In the genomic region with DNA sequence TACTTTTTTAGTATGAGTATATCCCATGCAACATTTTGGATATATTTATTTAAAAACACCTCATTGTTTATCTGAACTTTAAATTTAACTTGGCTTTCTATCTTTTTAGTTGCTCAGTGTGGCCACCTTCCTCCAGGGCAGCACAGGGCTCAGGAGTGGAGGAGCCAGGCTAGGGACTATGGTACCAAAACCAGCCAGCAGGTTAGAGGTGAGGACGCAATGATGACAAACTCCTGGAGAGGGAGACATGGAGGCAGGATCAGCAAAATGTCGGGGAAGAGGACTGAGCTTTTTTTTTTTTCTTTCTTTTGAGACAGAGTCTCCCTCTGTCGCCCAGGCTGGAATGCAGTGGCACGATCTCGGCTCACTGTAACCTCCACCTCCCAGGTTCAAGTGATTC, we compare ENCODE assay signal across 10 cellular contexts. TPM values are rescaled to one million over a fixed set of nuclear protein-coding genes. Genes with fewer than 3 reads are reported as not detected.
A peak's percentile ranks its signal among the peaks of the same experiment; 100 is the strongest.
DNase-seq lines count a peak whose midpoint lies in the region; ATAC-seq and TF ChIP-seq lines count a peak whose summit lies in the region.
"Had no signal": no experiment of that assay in that cellular context is flagged by ENCODE, and none has a peak within 500 bp of the region (broad histone marks: within the 10 kb centered on the region; RNA-seq: fewer than 3 reads in every experiment).

No MANE protein-coding gene starts in this region.

- H3K27ac ChIP-seq in endodermal cell (ENCODE audit: low read depth, low read length): no peak overlapping the region
- H3K27ac ChIP-seq: dorsolateral prefrontal cortex had no signal

- H3K9ac ChIP-seq in endodermal cell (ENCODE audit: extremely low read depth, low read length, poor library complexity, severe bottlenecking): no peak overlapping the region

- H3K27me3 ChIP-seq in endodermal cell (ENCODE audit: control insufficient read depth, insufficient read depth, low read length, poor library complexity, severe bottlenecking): no peaks in the 10 kb centered on the region
- H3K27me3 ChIP-seq: dorsolateral prefrontal cortex had no signal

- no peak overlapping the region for H3K4me3 ChIP-seq in endodermal cell (ENCODE audit: low read length)
- H3K4me3 ChIP-seq: dorsolateral prefrontal cortex had no signal

- no peaks in the 10 kb centered on the region for H3K36me3 ChIP-seq in endodermal cell (ENCODE audit: control insufficient read depth, insufficient read depth, low read length)

- CTCF ChIA-PET in activated naive CD4-positive, alpha-beta T cell treated with anti-CD3 and anti-CD28 coated beads, Interleukin-2, amount 10 ng/mL, durations not matched to agents 7 days and 5 days (lab: Charles Lee): interaction anchor here (0.6 to 2.0 kb wide), 2 partner anchors 35 to 90 kb away, joined by 3 to 7 read pairs; no protein-coding TSS in a partner anchor

- H3K27ac Mint-ChIP-seq in activated naive CD4-positive, alpha-beta T cell treated with anti-CD3 and anti-CD28 coated beads, Interleukin-2, amount 10 ng/mL, durations not matched to agents 7 days and 5 days: no peak overlapping the region
- H3K27ac Mint-ChIP-seq in endodermal cell: peak overlapping the region; percentile 52
- H3K27ac Mint-ChIP-seq in stimulated activated naive CD8-positive, alpha-beta T cell treated with anti-CD3 and anti-CD28 coated beads, Interleukin-15, amount 100 ng/mL, for 72 hours: no peak overlapping the region
- H3K27ac Mint-ChIP-seq: T-helper 1 cell treated with Interleukin-12 subunit alpha and Interleukin-12 subunit beta and Interleukin-4 antibody, amounts not matched to agents 30 μg/mL and 1 μg/mL, for 36 hours had no signal

- H3K9me3 Mint-ChIP-seq in activated naive CD4-positive, alpha-beta T cell treated with anti-CD3 and anti-CD28 coated beads, Interleukin-2, amount 10 ng/mL, durations not matched to agents 7 days and 5 days: no peaks in the 10 kb centered on the region
- H3K9me3 Mint-ChIP-seq in endodermal cell: peaks cover 5% of the 10 kb centered on the region
- H3K9me3 Mint-ChIP-seq in stimulated activated naive CD8-positive, alpha-beta T cell treated with anti-CD3 and anti-CD28 coated beads, Interleukin-15, amount 100 ng/mL, for 72 hours: no peaks in the 10 kb centered on the region
- H3K9me3 Mint-ChIP-seq: T-helper 1 cell treated with Interleukin-12 subunit alpha and Interleukin-12 subunit beta and Interleukin-4 antibody, amounts not matched to agents 30 μg/mL and 1 μg/mL, for 36 hours had no signal

- H3K36me3 Mint-ChIP-seq in activated naive CD4-positive, alpha-beta T cell treated with anti-CD3 and anti-CD28 coated beads, Interleukin-2, amount 10 ng/mL, durations not matched to agents 7 days and 5 days: peaks cover 1% of the 10 kb centered on the region
- H3K36me3 Mint-ChIP-seq in endodermal cell (ENCODE audit: low read depth): no peaks in the 10 kb centered on the region

- DNase-seq in activated naive CD4-positive, alpha-beta T cell treated with anti-CD3 and anti-CD28 coated beads, Interleukin-2, amount 10 ng/mL, durations not matched to agents 7 days and 5 days: peak; percentile 56
- DNase-seq in activated naive CD4-positive, alpha-beta T cell treated with anti-CD3 and anti-CD28 coated beads, Interleukin-2, amount 50 U/mL, for 16 hours: no peak
- DNase-seq in NCI-H146 treated with DMSO at 0.1 percent for 48 hours (lab: John Stamatoyannopoulos, UW; ENCODE audit: unreplicated experiment) (peak; percentile 37), endodermal cell (peak; percentile 92), GM20000 (ENCODE audit: low spot score) (no peak), superior temporal gyrus (ENCODE audit: extremely low spot score) (no peak)
- peak in 1 of 2 donors; percentile 22 for DNase-seq in stimulated activated naive CD8-positive, alpha-beta T cell treated with anti-CD3 and anti-CD28 coated beads, Interleukin-15, amount 100 ng/mL, for 72 hours
- DNase-seq: dorsolateral prefrontal cortex had no signal

- peak; percentile 66 for ATAC-seq in stimulated activated naive CD8-positive, alpha-beta T cell treated with anti-CD3 and anti-CD28 coated beads, Interleukin-15, amount 100 ng/mL, for 72 hours
- ATAC-seq in HG03571 (IDR thresholded peaks at IDR 0.05; ENCODE audit: unreplicated experiment): no peak

- H3K4me1 ChIP-seq in endodermal cell (ENCODE audit: control insufficient read depth, insufficient read depth, low read length): peaks cover 5% of the 10 kb centered on the region

- H3K4me3 Mint-ChIP-seq in activated naive CD4-positive, alpha-beta T cell treated with anti-CD3 and anti-CD28 coated beads, Interleukin-2, amount 10 ng/mL, durations not matched to agents 7 days and 5 days: no peak overlapping the region
- no peak overlapping the region for H3K4me3 Mint-ChIP-seq in endodermal cell
- no peak overlapping the region for H3K4me3 Mint-ChIP-seq in stimulated activated naive CD8-positive, alpha-beta T cell treated with anti-CD3 and anti-CD28 coated beads, Interleukin-15, amount 100 ng/mL, for 72 hours
- H3K4me3 Mint-ChIP-seq: T-helper 1 cell treated with Interleukin-12 subunit alpha and Interleukin-12 subunit beta and Interleukin-4 antibody, amounts not matched to agents 30 μg/mL and 1 μg/mL, for 36 hours had no signal

- peaks cover 24% of the 10 kb centered on the region for H3K4me1 Mint-ChIP-seq in activated naive CD4-positive, alpha-beta T cell treated with anti-CD3 and anti-CD28 coated beads, Interleukin-2, amount 10 ng/mL, durations not matched to agents 7 days and 5 days
- peaks cover 9% of the 10 kb centered on the region for H3K4me1 Mint-ChIP-seq in endodermal cell
- H3K4me1 Mint-ChIP-seq in stimulated activated naive CD8-positive, alpha-beta T cell treated with anti-CD3 and anti-CD28 coated beads, Interleukin-15, amount 100 ng/mL, for 72 hours: peaks cover 16% of the 10 kb centered on the region

- WGBS in endodermal cell (ENCODE audit: insufficient coverage in 1 of 2, insufficient read length in 1 of 2), 2 experiments: 42 to 52% methylated on average over 5 of the region's 5 CpGs

- TF ChIP-seq CTCF in endodermal cell (conservative IDR thresholded peaks at IDR 0.05) (peak; percentile 77), GM20000 (IDR thresholded peaks at IDR 0.05; ENCODE audit: extremely low read depth, missing control alignments) (no peak)

- H3K9me3 ChIP-seq in endodermal cell (ENCODE audit: control insufficient read depth, low read length): peaks cover 12% of the 10 kb centered on the region

- peaks cover 27% of the 10 kb centered on the region for H3K27me3 Mint-ChIP-seq in activated naive CD4-positive, alpha-beta T cell treated with anti-CD3 and anti-CD28 coated beads, Interleukin-2, amount 10 ng/mL, durations not matched to agents 7 days and 5 days
- H3K27me3 Mint-ChIP-seq in endodermal cell (ENCODE audit: insufficient read depth): peaks cover 4% of the 10 kb centered on the region
- H3K27me3 Mint-ChIP-seq in stimulated activated naive CD8-positive, alpha-beta T cell treated with anti-CD3 and anti-CD28 coated beads, Interleukin-15, amount 100 ng/mL, for 72 hours: peaks cover 10% of the 10 kb centered on the region

RNA-seq across cellular contexts. Expression of gene CALM3, which starts 29.6 kb away (rescaled TPM):
- total RNA-seq in endodermal cell: 100 to 1,000 TPM; 564 to 573 TPM
- polyA plus RNA-seq in endodermal cell (2013, experiment 1 of 2): 356 TPM
- polyA plus RNA-seq in endodermal cell (2013, experiment 2 of 2): 335 TPM

RNA-seq across cellular contexts. Expression of gene PTGIR, which starts 53.4 kb away (rescaled TPM):
- not detected for total RNA-seq in endodermal cell
- polyA plus RNA-seq in endodermal cell (2013, experiment 1 of 2): not detected
- not detected for polyA plus RNA-seq in endodermal cell (2013, experiment 2 of 2)

Comparison
In these comparisons a context has a peak if more than half of its experiments do, and no peak if none do; other contexts are left out.
1. DNase-seq: peak in activated naive CD4-positive, alpha-beta T cell treated with anti-CD3 and anti-CD28 coated beads, Interleukin-2, amount 10 ng/mL, durations not matched to agents 7 days and 5 days (single experiment), NCI-H146 treated with DMSO at 0.1 percent for 48 hours (single experiment) and endodermal cell (single experiment); none in activated naive CD4-positive, alpha-beta T cell treated with anti-CD3 and anti-CD28 coated beads, Interleukin-2, amount 50 U/mL, for 16 hours (single experiment), GM20000 (single experiment) and superior temporal gyrus (single experiment).